4 cellular contexts compared by ENCODE assay signal in genomic region chr1:148768541-148768940, GRCh38. TPM values are rescaled to one million over a fixed set of nuclear protein-coding genes. Genes with fewer than 3 reads are reported as not detected.
"Had no signal": no experiment of that assay in that cellular context is flagged by ENCODE, and none has a peak within 500 bp of the region (broad histone marks: within the 10 kb centered on the region; RNA-seq: fewer than 3 reads in every experiment).

No MANE protein-coding gene starts in this region.

RNA-seq across cellular contexts. Expression of gene NUDT4B, which starts 20.0 kb away (rescaled TPM):
- total RNA-seq: naive thymus-derived CD8-positive, alpha-beta T cell; neural crest cell; osteocyte; sciatic nerve had no signal
